17 cellular contexts compared by ENCODE assay signal in genomic region chr7:9200666-9201065, GRCh38.
"Had no signal": no experiment of that assay in that cellular context is flagged by ENCODE, and none has a peak within 500 bp of the region (broad histone marks: within the 10 kb centered on the region; RNA-seq: fewer than 3 reads in every experiment).

No MANE protein-coding gene starts in this region.

- H3K4me1 ChIP-seq: breast epithelium, esophagus muscularis mucosa, gastroesophageal sphincter, heart right ventricle, tibial nerve had no signal

- H3K27ac ChIP-seq: breast epithelium, coronary artery, esophagus muscularis mucosa, gastroesophageal sphincter, heart right ventricle, tibial nerve had no signal

- H3K36me3 ChIP-seq: breast epithelium, esophagus muscularis mucosa, gastroesophageal sphincter, heart right ventricle, tibial nerve had no signal

- H3K4me3 ChIP-seq: breast epithelium, coronary artery, esophagus muscularis mucosa, gastroesophageal sphincter, heart right ventricle, mucosa of descending colon, tibial nerve had no signal

- DNase-seq: activated CD4-positive, alpha-beta T cell treated with anti-CD3 and anti-CD28 coated beads, Interleukin-2, amount 10 ng/mL, durations not matched to agents 7 days and 5 days; activated CD8-positive, alpha-beta memory T cell treated with anti-CD3 and anti-CD28 coated beads, Interleukin-2, amount 50 U/mL, for 4 hours; activated effector memory CD4-positive, alpha-beta T cell treated with Interleukin-2 at 50 U/mL for 16 hours; activated naive CD4-positive, alpha-beta T cell treated with anti-CD3 and anti-CD28 coated beads, Interleukin-2, amount 50 U/mL, for 16 hours; activated T-cell treated with anti-CD3 and anti-CD28 coated beads, Interleukin-2, amount 50 U/mL, for 48 hours; effector CD8-positive, alpha-beta T cell; heart right ventricle; kidney glomerular epithelial cell; left ventricle myocardium superior; mucosa of descending colon; naive B cell; right cardiac atrium had no signal

- H3K27me3 ChIP-seq: breast epithelium, esophagus muscularis mucosa, gastroesophageal sphincter, heart right ventricle, tibial nerve had no signal

- H3K9me3 ChIP-seq: breast epithelium, esophagus muscularis mucosa, gastroesophageal sphincter, tibial nerve had no signal
